Comparison of ENCODE assay signal across 9 cellular contexts in genomic region chr15:65231306-65231705, GRCh38. TPM values are rescaled to one million over a fixed set of nuclear protein-coding genes. Genes with fewer than 3 reads are reported as not detected.
"Had no signal": no experiment of that assay in that cellular context is flagged by ENCODE, and none has a peak within 500 bp of the region (broad histone marks: within the 10 kb centered on the region; RNA-seq: fewer than 3 reads in every experiment).

No MANE protein-coding gene starts in this region.

- H2AFZ ChIP-seq: GM23248 had no signal

- H3K27ac ChIP-seq: GM23248, HL-60 had no signal

- H3K9me3 ChIP-seq: HAP-1 had no signal

- H3K4me1 Mint-ChIP-seq: IgD-negative memory B cell had no signal

- DNase-seq: GM23248, GOT3, H7, HFFc6 had no signal

- H3K36me3 Mint-ChIP-seq: IgD-negative memory B cell had no signal

- H3K4me3 Mint-ChIP-seq: HFFc6, IgD-negative memory B cell had no signal

- ATAC-seq: HCT116, HepG2 had no signal

- H3K27ac Mint-ChIP-seq: HFFc6, IgD-negative memory B cell had no signal

- H3K9me3 Mint-ChIP-seq: HFFc6, IgD-negative memory B cell had no signal

- H3K36me3 ChIP-seq: HAP-1 had no signal

- H3K27me3 Mint-ChIP-seq: IgD-negative memory B cell had no signal

- H3K4me3 ChIP-seq: GM23248, HAP-1 had no signal

- FAIRE-seq: HepG2 had no signal

- H3K9ac ChIP-seq: GM23248 had no signal

RNA-seq across cellular contexts. Expression of gene CILP, which starts 20.0 kb away (rescaled TPM):
- total RNA-seq: H7, HepG2 had no signal
- polyA plus RNA-seq: IgD-negative memory B cell had no signal
